11 cellular contexts compared by ENCODE assay signal in genomic region chr5:128349044-128349629, GRCh38.
DNase-seq lines count a peak whose midpoint lies in the region; ATAC-seq and TF ChIP-seq lines count a peak whose summit lies in the region.
"Had no signal": no experiment of that assay in that cellular context is flagged by ENCODE, and none has a peak within 500 bp of the region (broad histone marks: within the 10 kb centered on the region; RNA-seq: fewer than 3 reads in every experiment).

No MANE protein-coding gene starts in this region.

- H3K79me2 ChIP-seq in fibroblast of lung (ENCODE audit: control insufficient read depth, insufficient read depth, low read length), result no peaks in the 10 kb centered on the region

- CTCF ChIA-PET in A673 (lab: Charles Lee), result no interaction called here

- no TSS peak for BruUV-seq in A673 (replicated peaks; lab: Mats Ljungman, UMichigan)

- TF ChIP-seq CTCF in A673 (conservative IDR thresholded peaks at IDR 0.05; ENCODE audit: low read depth, low read length) (no peak), fibroblast of lung (conservative IDR thresholded peaks at IDR 0.05 in 1 of 2, IDR thresholded peaks at IDR 0.05 in 1 of 2; ENCODE audit: low read depth in 1 of 2, low read length in 2 of 2) (no peak)

- H3K27ac ChIP-seq in A673 (ENCODE audit: low read depth, low read length, poor library complexity, severe bottlenecking), result no peak overlapping the region
- H3K27ac ChIP-seq in fibroblast of lung (ENCODE audit: insufficient read depth, low read length), result no peak overlapping the region

- H3K9me3 ChIP-seq in A673 (ENCODE audit: low read depth, low read length, poor library complexity, severe bottlenecking) (no peaks in the 10 kb centered on the region), fibroblast of lung (ENCODE audit: control insufficient read depth, insufficient read depth, low read depth, low read length) (no peaks in the 10 kb centered on the region)

- no peak overlapping the region for H3K4me2 ChIP-seq in fibroblast of lung (ENCODE audit: extremely low read depth, insufficient read depth, low read length)

- H3K4me1 ChIP-seq in A673 (ENCODE audit: insufficient read depth, low read length, poor library complexity, severe bottlenecking) (no peaks in the 10 kb centered on the region), fibroblast of lung (ENCODE audit: control insufficient read depth, extremely low read depth, insufficient read depth, low read length) (no peaks in the 10 kb centered on the region)

- H3K9ac ChIP-seq in fibroblast of lung (ENCODE audit: insufficient read depth, low read length), result no peak overlapping the region

- no peak overlapping the region for H3K4me3 ChIP-seq in A673 (ENCODE audit: low read depth, low read length, poor library complexity, severe bottlenecking)
- no peak overlapping the region for H3K4me3 ChIP-seq in fibroblast of lung (replicated peaks in 1 of 4; ENCODE audit: control extremely low read depth in 1 of 4, insufficient read depth in 1 of 4, low read depth in 3 of 4, low read length in 4 of 4)

- no peak for ATAC-seq in GM19023 (IDR thresholded peaks at IDR 0.05; ENCODE audit: unreplicated experiment)
- ATAC-seq: activated T-cell treated with anti-CD3 and anti-CD28 coated beads, Interleukin-2, amount 50 U/mL, for 72 hours had no signal

- H3K27me3 ChIP-seq in A673 (replicated peaks; ENCODE audit: insufficient read depth, low read depth, low read length, poor library complexity) (peaks cover 10% of the 10 kb centered on the region), fibroblast of lung (ENCODE audit: control insufficient read depth, insufficient read depth, low read length) (no peaks in the 10 kb centered on the region)

- peak; percentile 1 for DNase-seq in A673 (ENCODE audit: low spot score)
- peak; percentile 87 for DNase-seq in LoVo (ENCODE audit: low spot score)
- DNase-seq in NCI-H748 (lab: John Stamatoyannopoulos, UW; ENCODE audit: unreplicated experiment), result peak; percentile 99
- peak; percentile 4 to 31 for DNase-seq in fibroblast of lung (ENCODE audit: low read depth in 2 of 2)
- no peak for DNase-seq in DMS79 treated with DMSO at 0.1 percent for 48 hours (lab: John Stamatoyannopoulos, UW)
- no peak for DNase-seq in posterior cingulate gyrus
- DNase-seq in activated CD8-positive, alpha-beta memory T cell treated with anti-CD3 and anti-CD28 coated beads for 24 hours, result no peak
- DNase-seq: activated T-cell treated with anti-CD3 and anti-CD28 coated beads, Interleukin-2, amount 50 U/mL, for 72 hours; kidney glomerular epithelial cell; occipital lobe had no signal

- POLR2A ChIA-PET in A673 (lab: Charles Lee; ENCODE audit: low non-redundant PET), result no interaction called here

- intact Hi-C loops in A673 (cut with micrococcal nuclease; ENCODE audit: unreplicated experiment), result no loop called here
- intact Hi-C loops in posterior cingulate gyrus (cut with DNase I), result no loop called here

- no peaks in the 10 kb centered on the region for H4K20me1 ChIP-seq in fibroblast of lung (ENCODE audit: control insufficient read depth, extremely low read depth, insufficient read depth, low read length)

- H3K36me3 ChIP-seq in A673 (ENCODE audit: insufficient read depth, low read length, poor library complexity, severe bottlenecking), result no peaks in the 10 kb centered on the region
- H3K36me3 ChIP-seq in fibroblast of lung (ENCODE audit: control insufficient read depth, insufficient read depth, low read length), result no peaks in the 10 kb centered on the region

- no peak overlapping the region for H2AFZ ChIP-seq in fibroblast of lung (ENCODE audit: low read length)

Comparison
In these comparisons a context has a peak if more than half of its experiments do, and no peak if none do; other contexts are left out.
1. DNase-seq: peak in A673 (single experiment), LoVo (single experiment), NCI-H748 (single experiment) and fibroblast of lung (2 of 2); none in DMS79 treated with DMSO at 0.1 percent for 48 hours (single experiment), posterior cingulate gyrus (0 of 10) and activated CD8-positive, alpha-beta memory T cell treated with anti-CD3 and anti-CD28 coated beads for 24 hours (single experiment).